2 cellular contexts compared by ENCODE assay signal in genomic region chr10:133528296-133528844, GRCh38.
TF ChIP-seq lines count a peak whose summit lies in the region.

No MANE protein-coding gene starts in this region.

TF ChIP-seq in liver, 16 proteins besides CTCF, POLR2A, EP300 and RAD21:
- no peak for TF ChIP-seq HNF4A (conservative IDR thresholded peaks at IDR 0.05)

TF ChIP-seq in HepG2, 621 proteins besides CTCF, POLR2A, EP300 and RAD21:
- TF ChIP-seq IKZF1 (IDR thresholded peaks at IDR 0.05) = no peak
- TF ChIP-seq ZNF34 (CRISPR knock-in tag; IDR thresholded peaks at IDR 0.05; ENCODE audit: borderline replicate concordance) = no peak
- TF ChIP-seq ZSCAN20 (CRISPR knock-in tag; IDR thresholded peaks at IDR 0.05; ENCODE audit: borderline replicate concordance) = no peak
- TF ChIP-seq PAX8 (CRISPR knock-in tag; IDR thresholded peaks at IDR 0.05; ENCODE audit: borderline replicate concordance) = no peak
- no peak for TF ChIP-seq MAZ (IDR thresholded peaks at IDR 0.05; ENCODE audit: borderline replicate concordance, low read depth, low read length)
- no peak for TF ChIP-seq MAZ (CRISPR knock-in tag; IDR thresholded peaks at IDR 0.05; ENCODE audit: low read depth)
- TF ChIP-seq FIP1L1 (IDR thresholded peaks at IDR 0.05; ENCODE audit: borderline replicate concordance, insufficient read depth, low read depth, low read length) = no peak
- TF ChIP-seq ZHX2 (IDR thresholded peaks at IDR 0.05; ENCODE audit: low read depth) = no peak
- TF ChIP-seq ZHX2 (CRISPR knock-in tag; IDR thresholded peaks at IDR 0.05; ENCODE audit: borderline replicate concordance) = no peak
- TF ChIP-seq ZNF460 (CRISPR knock-in tag; IDR thresholded peaks at IDR 0.05; ENCODE audit: borderline replicate concordance) = no peak
